8 cellular contexts compared by ENCODE assay signal in genomic region chr1:35544976-35545375, GRCh38. TPM values are rescaled to one million over a fixed set of nuclear protein-coding genes. Genes with fewer than 3 reads are reported as not detected.
DNase-seq lines count a peak whose midpoint lies in the region; ATAC-seq and TF ChIP-seq lines count a peak whose summit lies in the region.

No MANE protein-coding gene starts in this region.

- DNase-seq in CMK (ENCODE audit: low read depth) (peak; percentile 34), H4 (ENCODE audit: low spot score) (peak; percentile 40), NOMO-1 treated with dmso at 0.1 percent for 144 hours (lab: John Stamatoyannopoulos, UW; ENCODE audit: unreplicated experiment) (peak; percentile 56), hepatocyte (ENCODE audit: low spot score) (peak; percentile 84), testis (peak; percentile 37), epidermal melanocyte (ENCODE audit: insufficient read length, low spot score) (no peak)
- no peak for DNase-seq in activated naive CD4-positive, alpha-beta T cell treated with anti-CD3 and anti-CD28 coated beads, Interleukin-2, amount 50 U/mL, for 72 hours (ENCODE audit: low spot score in 2 of 2)

- H2AFZ ChIP-seq in hepatocyte, result no peak overlapping the region

- intact Hi-C loops in testis (cut with DNase I; ENCODE audit: low total_unique reads), result no loop called here

- H3K4me2 ChIP-seq in hepatocyte, result no peak overlapping the region

- H3K4me3 ChIP-seq in hepatocyte (no peak overlapping the region), testis (no peak overlapping the region)

- no peak overlapping the region for H3K27ac ChIP-seq in hepatocyte
- H3K27ac ChIP-seq in testis, result no peak overlapping the region

- H3K9me3 ChIP-seq in hepatocyte (ENCODE audit: low read depth), result no peaks in the 10 kb centered on the region
- no peaks in the 10 kb centered on the region for H3K9me3 ChIP-seq in testis

- ATAC-seq in activated naive CD4-positive, alpha-beta T cell treated with anti-CD3 and anti-CD28 coated beads, Interleukin-2, amount 50 U/mL, for 72 hours, result peak; percentile 55 to 81
- ATAC-seq in GM18502 (IDR thresholded peaks at IDR 0.05; ENCODE audit: poor library complexity, unreplicated experiment), result no peak

- peaks cover 3% of the 10 kb centered on the region for H3K4me1 ChIP-seq in hepatocyte (ENCODE audit: insufficient read depth)
- H3K4me1 ChIP-seq in testis, result peaks cover 4% of the 10 kb centered on the region

- WGBS in hepatocyte (ENCODE audit: low lambda C conversion rate, missing lambda C conversion rate), result 57% methylated on average over 3 of the region's 3 CpGs
- WGBS in testis, 2 donors, result 74 to 89% methylated on average over 3 of the region's 3 CpGs

- H3K9me3 Mint-ChIP-seq in activated naive CD4-positive, alpha-beta T cell treated with anti-CD3 and anti-CD28 coated beads, Interleukin-2, amount 50 U/mL, for 72 hours, result no peaks in the 10 kb centered on the region

- H3K36me3 ChIP-seq in hepatocyte (replicated peaks; ENCODE audit: insufficient read depth, low read depth), result no peaks in the 10 kb centered on the region
- H3K36me3 ChIP-seq in testis (ENCODE audit: low read depth, missing control alignments), result no peaks in the 10 kb centered on the region

- H3K27me3 ChIP-seq in hepatocyte (no peaks in the 10 kb centered on the region), testis (no peaks in the 10 kb centered on the region)

- TF ChIP-seq POLR2A in testis (IDR thresholded peaks at IDR 0.05), result no peak

- H3K9me2 ChIP-seq in hepatocyte (replicated peaks; ENCODE audit: insufficient read depth), result no peaks in the 10 kb centered on the region

- H3K36me3 Mint-ChIP-seq in activated naive CD4-positive, alpha-beta T cell treated with anti-CD3 and anti-CD28 coated beads, Interleukin-2, amount 50 U/mL, for 72 hours, result peaks cover 0 to 6% of the 10 kb centered on the region in 2 donors

- TF ChIP-seq CTCF in hepatocyte (IDR thresholded peaks at IDR 0.05; ENCODE audit: poor library complexity) (peak; percentile 47), testis (IDR thresholded peaks at IDR 0.05) (no peak)

- H3K79me2 ChIP-seq in hepatocyte, result peaks cover 90% of the 10 kb centered on the region

- peaks cover 10% of the 10 kb centered on the region for H4K20me1 ChIP-seq in hepatocyte (ENCODE audit: insufficient read depth, poor library complexity, severe bottlenecking)

- H3K27ac Mint-ChIP-seq in activated naive CD4-positive, alpha-beta T cell treated with anti-CD3 and anti-CD28 coated beads, Interleukin-2, amount 50 U/mL, for 72 hours, result peak overlapping the region in 1 of 2 donors; percentile 41

RNA-seq across cellular contexts. Expression of gene KIAA0319L, which starts 12.2 kb away (rescaled TPM):
- 16.1 and 21.9 TPM in 2 replicates for total RNA-seq in H4 (2014; rRNA removed; shearing (Covaris generic))
- total RNA-seq in activated naive CD4-positive, alpha-beta T cell treated with anti-CD3 and anti-CD28 coated beads, Interleukin-2, amount 50 U/mL, for 72 hours, result 10 to 100 TPM; 38.1 to 41.0 TPM
- 77.7 and 82.3 TPM in 2 replicates for total RNA-seq in hepatocyte
- 41.5 and 56.3 TPM in 2 replicates for polyA plus RNA-seq in hepatocyte
- total RNA-seq in testis, result 10 to 100 TPM; 90.1 TPM
- 55.6 TPM for polyA plus RNA-seq in testis (ENCODE audit: insufficient read depth, low read depth, low replicate concordance)

RNA-seq across cellular contexts. Expression of gene NCDN, which starts 12.6 kb away (rescaled TPM):
- 8.0 and 9.9 TPM in 2 replicates for total RNA-seq in H4 (2014; rRNA removed; shearing (Covaris generic))
- 10 to 100 TPM; 16.6 to 25.1 TPM for total RNA-seq in activated naive CD4-positive, alpha-beta T cell treated with anti-CD3 and anti-CD28 coated beads, Interleukin-2, amount 50 U/mL, for 72 hours
- total RNA-seq in hepatocyte (11.4 and 19.6 TPM in 2 replicates), testis (10 to 100 TPM; 33.8 to 33.9 TPM)
- polyA plus RNA-seq in hepatocyte (25.7 and 28.5 TPM in 2 replicates), testis (ENCODE audit: insufficient read depth, low read depth, low replicate concordance) (27.3 TPM)

RNA-seq across cellular contexts. Expression of gene TFAP2E, which starts 28.1 kb away (rescaled TPM):
- total RNA-seq in H4 (2014; rRNA removed; shearing (Covaris generic)), result not detected in 2 replicates
- under 1 TPM; 0.47 to 0.93 TPM for total RNA-seq in activated naive CD4-positive, alpha-beta T cell treated with anti-CD3 and anti-CD28 coated beads, Interleukin-2, amount 50 U/mL, for 72 hours
- total RNA-seq in hepatocyte (not detected in 2 replicates), testis (1 to 10 TPM; 1.9 to 4.0 TPM)
- polyA plus RNA-seq in hepatocyte (0.81 TPM in 1 of 2 replicates, not detected in the other), testis (ENCODE audit: insufficient read depth, low read depth, low replicate concordance) (1.9 TPM)

Comparison
In these comparisons a context has a peak if more than half of its experiments do, and no peak if none do; other contexts are left out.
1. DNase-seq: peak in CMK (single experiment), H4 (single experiment), NOMO-1 treated with dmso at 0.1 percent for 144 hours (single experiment), hepatocyte (single experiment) and testis (single experiment); none in activated naive CD4-positive, alpha-beta T cell treated with anti-CD3 and anti-CD28 coated beads, Interleukin-2, amount 50 U/mL, for 72 hours (0 of 2) and epidermal melanocyte (single experiment).